ENCODE assay signal across 10 cellular contexts in the genomic region with DNA sequence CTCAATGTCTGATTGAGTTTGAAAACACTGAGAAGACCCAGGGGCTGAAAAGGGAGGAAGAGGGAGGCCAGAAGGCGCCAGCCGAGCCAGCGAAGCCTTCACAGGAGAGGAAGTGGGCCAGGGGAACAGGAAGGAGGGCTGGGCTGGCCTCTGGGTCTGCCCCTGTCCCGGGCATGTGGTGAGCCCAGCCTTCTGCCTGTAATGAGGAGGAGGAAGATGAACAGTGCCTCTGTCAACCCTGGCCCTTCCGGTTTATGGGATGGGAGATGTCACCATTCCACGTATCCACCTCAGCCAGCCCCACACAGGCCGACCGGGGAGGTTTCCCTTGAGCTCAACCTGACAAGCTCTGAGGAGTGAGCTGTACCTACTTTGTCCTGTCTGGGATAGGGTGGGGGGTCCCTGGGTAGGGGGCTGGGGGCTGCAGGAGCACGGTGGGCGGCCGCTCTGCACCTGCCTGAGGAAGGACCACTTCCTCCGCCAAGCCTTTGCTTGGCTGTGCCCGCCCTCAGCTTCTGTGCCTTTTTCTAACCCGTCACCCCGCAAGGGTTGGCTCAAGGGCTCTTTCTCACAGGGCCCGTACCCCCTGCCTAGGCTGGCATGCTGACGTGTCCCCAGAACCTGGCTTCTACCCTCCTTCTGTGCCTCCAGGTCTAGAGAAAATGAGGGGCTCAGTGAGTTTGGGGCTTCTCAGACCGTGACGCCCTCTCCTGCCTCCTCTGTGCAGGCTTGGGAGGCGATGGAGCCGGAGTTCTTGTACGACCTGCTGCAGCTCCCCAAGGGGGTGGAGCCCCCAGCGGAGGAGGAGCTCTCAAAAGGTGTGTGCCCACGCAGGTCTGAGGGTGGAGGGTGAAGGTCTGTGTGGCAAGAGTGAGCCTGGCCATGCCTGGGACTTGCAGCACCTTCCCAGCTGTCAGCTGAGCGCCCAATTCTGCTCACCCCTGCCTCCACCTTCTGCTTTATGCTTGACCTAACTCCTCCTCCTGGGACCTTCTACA. TPM values are rescaled to one million over a fixed set of nuclear protein-coding genes. Genes with fewer than 3 reads are reported as not detected.
DNase-seq lines count a peak whose midpoint lies in the region; ATAC-seq and TF ChIP-seq lines count a peak whose summit lies in the region.
"Had no signal": no experiment of that assay in that cellular context is flagged by ENCODE, and none has a peak within 500 bp of the region (broad histone marks: within the 10 kb centered on the region; RNA-seq: fewer than 3 reads in every experiment).

No MANE protein-coding gene starts in this region.

- TF ChIP-seq CTCF in nephron progenitor cell (IDR thresholded peaks at IDR 0.05) (no peak), foreskin fibroblast (IDR thresholded peaks at IDR 0.05; ENCODE audit: low read depth, low read length) (no peak), PC-3 (conservative IDR thresholded peaks at IDR 0.05; ENCODE audit: low read depth, low read length) (no peak)

- peaks cover 4 to 6% of the 10 kb centered on the region in 2 donors for H3K36me3 Mint-ChIP-seq in activated naive CD4-positive, alpha-beta T cell treated with anti-CD3 and anti-CD28 coated beads, Interleukin-2, amount 50 U/mL, for 72 hours
- H3K36me3 Mint-ChIP-seq in nephron progenitor cell (ENCODE audit: low read depth), result no peaks in the 10 kb centered on the region

- DNase-seq in CD1c-positive myeloid dendritic cell (ENCODE audit: extremely low spot score) (peak; percentile 90), NOMO-1 (lab: John Stamatoyannopoulos, UW; ENCODE audit: unreplicated experiment in 2 of 2) (peak; percentile 81 to 85), nephron progenitor cell (no peak), foreskin fibroblast (no peak), PC-3 (no peak)
- peak; percentile 43 to 78 for DNase-seq in activated naive CD4-positive, alpha-beta T cell treated with anti-CD3 and anti-CD28 coated beads, Interleukin-2, amount 50 U/mL, for 72 hours (ENCODE audit: low spot score in 2 of 2)

- H2AFZ ChIP-seq in PC-3 (ENCODE audit: low read length), result no peak overlapping the region

- ATAC-seq in activated naive CD4-positive, alpha-beta T cell treated with anti-CD3 and anti-CD28 coated beads, Interleukin-2, amount 50 U/mL, for 72 hours, result peak; percentile 36 to 87
- ATAC-seq in GM19035 (IDR thresholded peaks at IDR 0.05; ENCODE audit: unreplicated experiment) (no peak), PC-3 (no peak), GM21360 (IDR thresholded peaks at IDR 0.05; ENCODE audit: unreplicated experiment) (no peak)

- H3K9ac ChIP-seq in PC-3 (ENCODE audit: low read length), result no peak overlapping the region

- no peak overlapping the region for H3K4me2 ChIP-seq in PC-3 (ENCODE audit: low read length)

- H3K27me3 ChIP-seq in PC-3 (ENCODE audit: low read length), result no peaks in the 10 kb centered on the region

- no peak overlapping the region for H3K27ac ChIP-seq in PC-3 (ENCODE audit: low read length)

- no peaks in the 10 kb centered on the region for H3K9me2 ChIP-seq in PC-3 (replicated peaks; ENCODE audit: low read length)

- H3K9me3 ChIP-seq in PC-3 (ENCODE audit: low read length), result no peaks in the 10 kb centered on the region

- CTCF ChIA-PET in PC-3 (lab: Charles Lee), result no interaction called here

- no peaks in the 10 kb centered on the region for H4K20me1 ChIP-seq in PC-3 (ENCODE audit: low read length)

- peak overlapping the region; percentile 95 to 98 for H3K27ac Mint-ChIP-seq in activated naive CD4-positive, alpha-beta T cell treated with anti-CD3 and anti-CD28 coated beads, Interleukin-2, amount 50 U/mL, for 72 hours
- peak overlapping the region; percentile 79 for H3K27ac Mint-ChIP-seq in nephron progenitor cell

- H3K9me3 Mint-ChIP-seq in activated naive CD4-positive, alpha-beta T cell treated with anti-CD3 and anti-CD28 coated beads, Interleukin-2, amount 50 U/mL, for 72 hours, result no peaks in the 10 kb centered on the region
- no peaks in the 10 kb centered on the region for H3K9me3 Mint-ChIP-seq in nephron progenitor cell

- intact Hi-C loops in PC-3 (cut with micrococcal nuclease), result no loop called here

- H3K36me3 ChIP-seq in PC-3 (ENCODE audit: low read depth, low read length), result no peaks in the 10 kb centered on the region

- no peaks in the 10 kb centered on the region for H3K79me2 ChIP-seq in PC-3 (ENCODE audit: low read length)

- no peaks in the 10 kb centered on the region for H3F3A ChIP-seq in PC-3 (ENCODE audit: low read length, unreplicated experiment)

- H3K4me3 Mint-ChIP-seq in nephron progenitor cell, result no peak overlapping the region

- H3K27me3 Mint-ChIP-seq in nephron progenitor cell (ENCODE audit: low read depth, poor library complexity), result peaks cover 5% of the 10 kb centered on the region

- no TSS peak for BruUV-seq in PC-3 (replicated peaks; lab: Mats Ljungman, UMichigan)

- H3K4me1 ChIP-seq in PC-3 (ENCODE audit: insufficient read depth, low read length), result no peaks in the 10 kb centered on the region

- peaks cover 41% of the 10 kb centered on the region for H3K4me1 Mint-ChIP-seq in nephron progenitor cell

- H3K4me3 ChIP-seq in foreskin fibroblast (ENCODE audit: low read depth in 1 of 2, low read length in 2 of 2) (no peak overlapping the region), PC-3 (ENCODE audit: low read length) (no peak overlapping the region)

- POLR2A ChIA-PET in PC-3 (lab: Charles Lee; ENCODE audit: unreplicated experiment), result no interaction called here

RNA-seq across cellular contexts. Expression of gene PARVG, which starts 2.2 kb away (rescaled TPM):
- total RNA-seq in activated naive CD4-positive, alpha-beta T cell treated with anti-CD3 and anti-CD28 coated beads, Interleukin-2, amount 50 U/mL, for 72 hours, result 10 to 100 TPM; 55.5 to 85.1 TPM
- total RNA-seq in PC-3 (2014; rRNA removed), result not detected in 2 replicates
- total RNA-seq: fibroblast of villous mesenchyme, SK-MEL-5 had no signal

Comparison
In these comparisons a context has a peak if more than half of its experiments do, and no peak if none do; other contexts are left out.
1. DNase-seq: peak in CD1c-positive myeloid dendritic cell (single experiment), NOMO-1 (2 of 2) and activated naive CD4-positive, alpha-beta T cell treated with anti-CD3 and anti-CD28 coated beads, Interleukin-2, amount 50 U/mL, for 72 hours (2 of 2); none in nephron progenitor cell (single experiment), foreskin fibroblast (0 of 2) and PC-3 (single experiment).
2. ATAC-seq: peak in activated naive CD4-positive, alpha-beta T cell treated with anti-CD3 and anti-CD28 coated beads, Interleukin-2, amount 50 U/mL, for 72 hours (2 of 2); none in GM19035 (single experiment), PC-3 (single experiment) and GM21360 (single experiment).
3. RNA of gene PARVG, which starts 2.2 kb away (total RNA-seq): 55.5 to 85.1 TPM in activated naive CD4-positive, alpha-beta T cell treated with anti-CD3 and anti-CD28 coated beads, Interleukin-2, amount 50 U/mL, for 72 hours; not detected in PC-3; every median in the first group is over 10 times any median in the second.